21 cellular contexts compared by ENCODE assay signal in genomic region chr20:13286052-13286451, GRCh38.
"Had no signal": no experiment of that assay in that cellular context is flagged by ENCODE, and none has a peak within 500 bp of the region (broad histone marks: within the 10 kb centered on the region; RNA-seq: fewer than 3 reads in every experiment).

No MANE protein-coding gene starts in this region.

- H3K27ac ChIP-seq: brain microvascular endothelial cell, Peyer's patch had no signal

- H3K4me3 ChIP-seq: K562, Peyer's patch had no signal

- H3K4me1 ChIP-seq: Peyer's patch had no signal

- H3K36me3 ChIP-seq: brain microvascular endothelial cell, Peyer's patch had no signal

- H3K27me3 ChIP-seq: brain microvascular endothelial cell, Peyer's patch had no signal

- ATAC-seq: K562 had no signal

- DNase-seq: activated CD4-positive, alpha-beta memory T cell treated with anti-CD3 and anti-CD28 coated beads, Interleukin-2, amount 10 ng/mL, durations not matched to agents 7 days and 5 days; activated CD4-positive, alpha-beta T cell treated with anti-CD3 and anti-CD28 coated beads, Interleukin-2, amount 10 ng/mL, durations not matched to agents 7 days and 5 days; activated CD4-positive, CD25-positive, alpha-beta regulatory T cell; activated CD8-positive, alpha-beta memory T cell treated with anti-CD3 and anti-CD28 coated beads, Interleukin-2, amount 50 U/mL, for 4 hours; activated naive CD4-positive, alpha-beta T cell treated with Interleukin-2 at 50 U/mL for 16 hours; amygdala; brain microvascular endothelial cell; caudate nucleus; Karpas-422; NCI-H146; NCI-H510A; NCI-H526 treated with DMSO at 0.1 percent for 48 hours; NK-92 treated with Interleukin-12 subunit alpha and Interleukin-12 subunit beta, amount 100 ng/mL, for 24 hours; OCI-M1; Peyer's patch; SHP77 treated with DMSO at 0.1 percent for 48 hours; T-helper 2 cell; T1000 had no signal

- FAIRE-seq: astrocyte, K562, TTC549 had no signal

- H3K9me3 ChIP-seq: Peyer's patch had no signal
